In genomic region chr6:57519198-57519597, GRCh38 we compare ENCODE assay signal across 6 cellular contexts.
DNase-seq lines count a peak whose midpoint lies in the region; TF ChIP-seq lines count a peak whose summit lies in the region.
"Not testable (repeated sequence)": the region's sequence is repeated elsewhere in the genome, so short reads cannot be mapped to it uniquely, and the experiment has no call there.

No MANE protein-coding gene starts in this region.

- H3K4me3 Mint-ChIP-seq in endodermal cell, result peak overlapping the region; percentile 43

- not testable (repeated sequence) for H3K27me3 Mint-ChIP-seq in endodermal cell (ENCODE audit: insufficient read depth)

- H3K4me1 Mint-ChIP-seq in endodermal cell, result peaks cover 23% of the 10 kb centered on the region

- TF ChIP-seq CTCF in endodermal cell (conservative IDR thresholded peaks at IDR 0.05), result not testable (repeated sequence)

- H3K27ac Mint-ChIP-seq in endodermal cell, result peak overlapping the region; percentile 63

- not testable (repeated sequence) for H3K27me3 ChIP-seq in HUES48 (ENCODE audit: control insufficient read depth, insufficient read depth, low read length); NT2/D1 (ENCODE audit: insufficient read depth, insufficient read length); endodermal cell (ENCODE audit: control insufficient read depth, insufficient read depth, low read length, poor library complexity, severe bottlenecking); iPS-20b (ENCODE audit: insufficient read depth, low read length)

- not testable (repeated sequence) for H3K4me3 ChIP-seq in HUES48 (ENCODE audit: low read depth, low read length); NT2/D1 (ENCODE audit: insufficient read length, low read depth); endodermal cell (ENCODE audit: low read length)
- peak overlapping the region; percentile 32; the same call in 1 of the 2 replicates for H3K4me3 ChIP-seq in iPS-20b (ENCODE audit: low read length)

- 22 to 38% methylated on average over 4 to 9 of the region's 12 CpGs for WGBS in endodermal cell (ENCODE audit: insufficient coverage in 1 of 2, insufficient read length in 1 of 2), 2 experiments

- not testable (repeated sequence) for H3K9me3 ChIP-seq in HUES48 (ENCODE audit: control insufficient read depth, insufficient read depth, low read length); NT2/D1 (ENCODE audit: insufficient read depth, low read length); endodermal cell (ENCODE audit: control insufficient read depth, low read length); iPS-20b (ENCODE audit: insufficient read depth, low read depth, low read length)

- not testable (repeated sequence) for H3K36me3 ChIP-seq in HUES48 (ENCODE audit: control insufficient read depth, insufficient read depth, low read length); NT2/D1 (ENCODE audit: insufficient read depth, insufficient read length, low read length); endodermal cell (ENCODE audit: control insufficient read depth, insufficient read depth, low read length); iPS-20b (ENCODE audit: insufficient read depth, low read depth, low read length)

- not testable (repeated sequence) for H3K9me3 Mint-ChIP-seq in endodermal cell

- H3K4me1 ChIP-seq in HUES48 (ENCODE audit: control insufficient read depth, insufficient read depth, low read length), result peaks cover 12% of the 10 kb centered on the region; the same call in 1 of the 2 replicates
- not testable (repeated sequence) for H3K4me1 ChIP-seq in NT2/D1 (ENCODE audit: insufficient read depth, insufficient read length); endodermal cell (ENCODE audit: control insufficient read depth, insufficient read depth, low read length)
- peaks cover 13% of the 10 kb centered on the region for H3K4me1 ChIP-seq in iPS-20b (ENCODE audit: insufficient read depth, low read length)

- not testable (repeated sequence) for H3K9ac ChIP-seq in HUES48 (ENCODE audit: low read depth, low read length); NT2/D1 (ENCODE audit: insufficient read length, low read depth); endodermal cell (ENCODE audit: extremely low read depth, low read length, poor library complexity, severe bottlenecking); iPS-20b (ENCODE audit: low read depth, low read length)

- DNase-seq in ELF-1 (ENCODE audit: low read depth, low spot score) (peak; percentile 45), NT2/D1 (ENCODE audit: low read depth, low spot score) (peak; percentile 38), endodermal cell (peak; percentile 76), iPS DF 19.7 (ENCODE audit: low read depth, low spot score) (peak; percentile 5)

- H3K27ac ChIP-seq in HUES48 (ENCODE audit: low read depth, low read length), result peak overlapping the region; percentile 86
- H3K27ac ChIP-seq in endodermal cell (ENCODE audit: low read depth, low read length); iPS-20b (ENCODE audit: low read length): not testable (repeated sequence)

- not testable (repeated sequence) for H3K36me3 Mint-ChIP-seq in endodermal cell (ENCODE audit: low read depth)

Comparison
In these comparisons a context has a peak if more than half of its experiments do, and no peak if none do; other contexts are left out.
1. DNase-seq: peak in every context shown above with its lines; median percentile 76 in endodermal cell; 45 in ELF-1; 38 in NT2/D1; 5 in iPS DF 19.7.